In the genomic region with DNA sequence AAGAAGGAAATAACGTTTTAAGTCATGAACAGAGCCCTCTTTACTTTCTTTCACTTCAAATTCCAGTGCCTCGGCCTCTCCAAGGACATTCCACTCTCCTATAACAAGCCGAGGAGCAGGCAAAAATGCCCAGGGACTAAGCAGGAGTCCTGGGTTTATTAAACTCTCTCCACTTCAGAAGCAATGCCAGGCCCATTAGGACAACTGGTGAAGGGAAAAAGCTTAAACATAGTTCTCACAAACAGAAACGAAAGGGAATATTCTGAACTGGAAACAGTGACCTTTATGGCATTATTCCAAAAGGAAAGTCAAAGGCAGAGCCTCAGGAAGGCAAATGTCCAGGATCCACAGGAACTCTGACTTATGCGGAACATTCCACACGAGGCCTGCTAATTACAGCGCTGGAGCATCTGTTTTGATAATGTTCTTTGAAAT, we compare ENCODE assay signal across 1 cellular context.
TF ChIP-seq lines count a peak whose summit lies in the region.

No MANE protein-coding gene starts in this region.

TF ChIP-seq in GM23338, 12 proteins besides CTCF, POLR2A, EP300 and RAD21 (continued from another document):
- TF ChIP-seq, protein P1, sequence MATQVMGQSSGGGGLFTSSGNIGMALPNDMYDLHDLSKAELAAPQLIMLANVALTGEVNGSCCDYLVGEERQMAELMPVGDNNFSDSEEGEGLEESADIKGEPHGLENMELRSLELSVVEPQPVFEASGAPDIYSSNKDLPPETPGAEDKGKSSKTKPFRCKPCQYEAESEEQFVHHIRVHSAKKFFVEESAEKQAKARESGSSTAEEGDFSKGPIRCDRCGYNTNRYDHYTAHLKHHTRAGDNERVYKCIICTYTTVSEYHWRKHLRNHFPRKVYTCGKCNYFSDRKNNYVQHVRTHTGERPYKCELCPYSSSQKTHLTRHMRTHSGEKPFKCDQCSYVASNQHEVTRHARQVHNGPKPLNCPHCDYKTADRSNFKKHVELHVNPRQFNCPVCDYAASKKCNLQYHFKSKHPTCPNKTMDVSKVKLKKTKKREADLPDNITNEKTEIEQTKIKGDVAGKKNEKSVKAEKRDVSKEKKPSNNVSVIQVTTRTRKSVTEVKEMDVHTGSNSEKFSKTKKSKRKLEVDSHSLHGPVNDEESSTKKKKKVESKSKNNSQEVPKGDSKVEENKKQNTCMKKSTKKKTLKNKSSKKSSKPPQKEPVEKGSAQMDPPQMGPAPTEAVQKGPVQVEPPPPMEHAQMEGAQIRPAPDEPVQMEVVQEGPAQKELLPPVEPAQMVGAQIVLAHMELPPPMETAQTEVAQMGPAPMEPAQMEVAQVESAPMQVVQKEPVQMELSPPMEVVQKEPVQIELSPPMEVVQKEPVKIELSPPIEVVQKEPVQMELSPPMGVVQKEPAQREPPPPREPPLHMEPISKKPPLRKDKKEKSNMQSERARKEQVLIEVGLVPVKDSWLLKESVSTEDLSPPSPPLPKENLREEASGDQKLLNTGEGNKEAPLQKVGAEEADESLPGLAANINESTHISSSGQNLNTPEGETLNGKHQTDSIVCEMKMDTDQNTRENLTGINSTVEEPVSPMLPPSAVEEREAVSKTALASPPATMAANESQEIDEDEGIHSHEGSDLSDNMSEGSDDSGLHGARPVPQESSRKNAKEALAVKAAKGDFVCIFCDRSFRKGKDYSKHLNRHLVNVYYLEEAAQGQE (IDR thresholded peaks at IDR 0.05; ENCODE audit: unreplicated experiment), result no peak
- TF ChIP-seq CREB1 (CRISPR knock-in tag; IDR thresholded peaks at IDR 0.05; ENCODE audit: low read depth), result no peak
- TF ChIP-seq ZNF331 (CRISPR knock-in tag; IDR thresholded peaks at IDR 0.05; ENCODE audit: low read depth), result no peak
- no peak for TF ChIP-seq POLR2AphosphoS5 (IDR thresholded peaks at IDR 0.05; ENCODE audit: low read depth)
- TF ChIP-seq EZH2 (IDR thresholded peaks at IDR 0.05; ENCODE audit: low read depth, unreplicated experiment), result no peak
- TF ChIP-seq, protein P2, sequence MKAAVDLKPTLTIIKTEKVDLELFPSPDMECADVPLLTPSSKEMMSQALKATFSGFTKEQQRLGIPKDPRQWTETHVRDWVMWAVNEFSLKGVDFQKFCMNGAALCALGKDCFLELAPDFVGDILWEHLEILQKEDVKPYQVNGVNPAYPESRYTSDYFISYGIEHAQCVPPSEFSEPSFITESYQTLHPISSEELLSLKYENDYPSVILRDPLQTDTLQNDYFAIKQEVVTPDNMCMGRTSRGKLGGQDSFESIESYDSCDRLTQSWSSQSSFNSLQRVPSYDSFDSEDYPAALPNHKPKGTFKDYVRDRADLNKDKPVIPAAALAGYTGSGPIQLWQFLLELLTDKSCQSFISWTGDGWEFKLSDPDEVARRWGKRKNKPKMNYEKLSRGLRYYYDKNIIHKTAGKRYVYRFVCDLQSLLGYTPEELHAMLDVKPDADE (IDR thresholded peaks at IDR 0.05), result no peak
- no peak for TF ChIP-seq NANOG (IDR thresholded peaks at IDR 0.05; ENCODE audit: borderline replicate concordance)
- no peak for TF ChIP-seq EZH2phosphoT487 (IDR thresholded peaks at IDR 0.05; ENCODE audit: unreplicated experiment)
- no peak for TF ChIP-seq ZNF462 (CRISPR knock-in tag; IDR thresholded peaks at IDR 0.05)
TF ChIP-seq in GM23338: peak in this region for 0.
